ENCODE assay signal across 19 cellular contexts in the genomic region with DNA sequence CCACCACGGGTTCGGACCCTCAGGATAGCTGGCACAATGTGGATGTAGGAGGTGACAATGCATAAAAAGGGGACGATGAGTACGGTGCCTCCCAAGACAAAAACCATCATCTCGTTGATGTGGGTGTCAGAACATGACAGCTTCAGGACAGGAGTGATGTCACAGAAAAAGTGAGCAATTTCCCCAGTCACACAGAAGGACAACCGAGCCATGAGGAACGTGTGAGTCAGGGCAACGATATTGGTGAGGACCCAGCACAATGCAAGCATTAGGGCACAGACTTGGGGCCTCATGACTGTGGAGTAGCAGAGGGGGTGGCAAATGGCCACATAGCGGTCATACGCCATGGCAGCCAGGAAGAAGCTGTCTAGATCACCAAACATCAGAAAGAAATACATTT. TPM values are rescaled to one million over a fixed set of nuclear protein-coding genes. Genes with fewer than 3 reads are reported as not detected.
DNase-seq lines count a peak whose midpoint lies in the region; ATAC-seq lines count a peak whose summit lies in the region.
"Had no signal": no experiment of that assay in that cellular context is flagged by ENCODE, and none has a peak within 500 bp of the region (broad histone marks: within the 10 kb centered on the region; RNA-seq: fewer than 3 reads in every experiment).

No MANE protein-coding gene starts in this region.

- peak; percentile 35 to 48 for ATAC-seq in activated T-cell treated with anti-CD3 and anti-CD28 coated beads, Interleukin-2, amount 50 U/mL, for 4 hours
- ATAC-seq in stimulated activated memory B cell treated with anti-CD40 and anti-IgM and Interleukin-4, amounts not matched to agents 10 μg/mL and 1 μg/mL and 100 μg/mL, for 72 hours, result no peak
- ATAC-seq: Panc1 had no signal

- no peaks in the 10 kb centered on the region for H3K9me3 Mint-ChIP-seq in T-helper 2 cell treated with Interferon-gamma antibody and Interleukin-4, amounts not matched to agents 5 μg/mL and 100 μg/mL, for 36 hours
- H3K9me3 Mint-ChIP-seq in activated T-cell treated with anti-CD3 and anti-CD28 coated beads, Interleukin-2, amount 50 U/mL, for 4 hours, result no peaks in the 10 kb centered on the region
- no peaks in the 10 kb centered on the region for H3K9me3 Mint-ChIP-seq in activated naive CD8-positive, alpha-beta T cell (ENCODE audit: low read depth)
- H3K9me3 Mint-ChIP-seq in stimulated activated memory B cell treated with anti-CD40 and anti-IgM and Interleukin-4, amounts not matched to agents 10 μg/mL and 1 μg/mL and 100 μg/mL, for 72 hours, result no peaks in the 10 kb centered on the region

- H3K4me3 Mint-ChIP-seq in T-helper 2 cell treated with Interferon-gamma antibody and Interleukin-4, amounts not matched to agents 5 μg/mL and 100 μg/mL, for 36 hours, result no peak overlapping the region
- no peak overlapping the region for H3K4me3 Mint-ChIP-seq in activated T-cell treated with anti-CD3 and anti-CD28 coated beads, Interleukin-2, amount 50 U/mL, for 4 hours
- H3K4me3 Mint-ChIP-seq in activated naive CD8-positive, alpha-beta T cell, result no peak overlapping the region
- no peak overlapping the region for H3K4me3 Mint-ChIP-seq in stimulated activated memory B cell treated with anti-CD40 and anti-IgM and Interleukin-4, amounts not matched to agents 10 μg/mL and 1 μg/mL and 100 μg/mL, for 72 hours

- H3K27me3 Mint-ChIP-seq in T-helper 2 cell treated with Interferon-gamma antibody and Interleukin-4, amounts not matched to agents 5 μg/mL and 100 μg/mL, for 36 hours (ENCODE audit: low read depth), result no peaks in the 10 kb centered on the region
- peaks cover 20% of the 10 kb centered on the region for H3K27me3 Mint-ChIP-seq in activated T-cell treated with anti-CD3 and anti-CD28 coated beads, Interleukin-2, amount 50 U/mL, for 4 hours (ENCODE audit: low read depth)
- peaks cover 11% of the 10 kb centered on the region for H3K27me3 Mint-ChIP-seq in activated naive CD8-positive, alpha-beta T cell
- peaks cover 29% of the 10 kb centered on the region for H3K27me3 Mint-ChIP-seq in stimulated activated memory B cell treated with anti-CD40 and anti-IgM and Interleukin-4, amounts not matched to agents 10 μg/mL and 1 μg/mL and 100 μg/mL, for 72 hours

- DNase-seq in T-helper 2 cell treated with Interferon-gamma antibody and Interleukin-4, amounts not matched to agents 5 μg/mL and 100 μg/mL, for 36 hours (ENCODE audit: low spot score), result peak; percentile 5
- DNase-seq in T-helper 2 cell (no peak), DMS53 treated with DMSO at 0.1 percent for 48 hours (lab: John Stamatoyannopoulos, UW; ENCODE audit: unreplicated experiment) (no peak)
- DNase-seq in activated T-cell treated with anti-CD3 and anti-CD28 coated beads, Interleukin-2, amount 50 U/mL, for 4 hours, result no peak
- no peak for DNase-seq in activated T-cell treated with anti-CD3 and anti-CD28 coated beads, Interleukin-2, amount 50 U/mL, for 1 hour
- peak in 2 of 3 donors; percentile 6 to 17 for DNase-seq in stimulated activated CD4-positive, alpha-beta T cell treated with anti-CD3 and anti-CD28 coated beads, TNF-alpha, amount 100 ng/mL, for 48 hours (ENCODE audit: low read depth in 3 of 3)
- DNase-seq: AML-193, DMS79 treated with DMSO at 0.1 percent for 48 hours, Kasumi-1, MG63, NCI-H1092, NCI-H1436 treated with DMSO at 0.1 percent for 48 hours, NCI-H2029 treated with DMSO at 0.1 percent for 48 hours, NCI-H2171, NCI-H446 treated with DMSO at 0.1 percent for 48 hours had no signal

- no peak overlapping the region for H3K27ac Mint-ChIP-seq in T-helper 2 cell treated with Interferon-gamma antibody and Interleukin-4, amounts not matched to agents 5 μg/mL and 100 μg/mL, for 36 hours
- peak overlapping the region; percentile 59 for H3K27ac Mint-ChIP-seq in activated naive CD8-positive, alpha-beta T cell
- H3K27ac Mint-ChIP-seq in stimulated activated memory B cell treated with anti-CD40 and anti-IgM and Interleukin-4, amounts not matched to agents 10 μg/mL and 1 μg/mL and 100 μg/mL, for 72 hours, result no peak overlapping the region

- H3K4me1 Mint-ChIP-seq in T-helper 2 cell treated with Interferon-gamma antibody and Interleukin-4, amounts not matched to agents 5 μg/mL and 100 μg/mL, for 36 hours (ENCODE audit: low read depth), result no peaks in the 10 kb centered on the region
- H3K4me1 Mint-ChIP-seq in activated T-cell treated with anti-CD3 and anti-CD28 coated beads, Interleukin-2, amount 50 U/mL, for 4 hours (ENCODE audit: low read depth), result no peaks in the 10 kb centered on the region
- H3K4me1 Mint-ChIP-seq in activated naive CD8-positive, alpha-beta T cell (ENCODE audit: low read depth), result peaks cover 7% of the 10 kb centered on the region
- H3K4me1 Mint-ChIP-seq in stimulated activated memory B cell treated with anti-CD40 and anti-IgM and Interleukin-4, amounts not matched to agents 10 μg/mL and 1 μg/mL and 100 μg/mL, for 72 hours, result no peaks in the 10 kb centered on the region

- no peaks in the 10 kb centered on the region for H3K36me3 Mint-ChIP-seq in T-helper 2 cell treated with Interferon-gamma antibody and Interleukin-4, amounts not matched to agents 5 μg/mL and 100 μg/mL, for 36 hours (ENCODE audit: low read depth)
- peaks cover 2% of the 10 kb centered on the region for H3K36me3 Mint-ChIP-seq in activated T-cell treated with anti-CD3 and anti-CD28 coated beads, Interleukin-2, amount 50 U/mL, for 4 hours (ENCODE audit: insufficient read depth)
- H3K36me3 Mint-ChIP-seq in activated naive CD8-positive, alpha-beta T cell, result no peaks in the 10 kb centered on the region
- no peaks in the 10 kb centered on the region for H3K36me3 Mint-ChIP-seq in stimulated activated memory B cell treated with anti-CD40 and anti-IgM and Interleukin-4, amounts not matched to agents 10 μg/mL and 1 μg/mL and 100 μg/mL, for 72 hours

RNA-seq across cellular contexts. Expression of gene OR1N1, which starts 0.5 kb away (rescaled TPM):
- not detected for total RNA-seq in activated T-cell treated with anti-CD3 and anti-CD28 coated beads, Interleukin-2, amount 50 U/mL, for 4 hours
- total RNA-seq: H4 had no signal

RNA-seq across cellular contexts. Expression of gene OR1J4, which starts 7.7 kb away (rescaled TPM):
- not detected for total RNA-seq in activated T-cell treated with anti-CD3 and anti-CD28 coated beads, Interleukin-2, amount 50 U/mL, for 4 hours
- total RNA-seq: H4 had no signal

RNA-seq across cellular contexts. Expression of gene OR1J2, which starts 16.0 kb away (rescaled TPM):
- not detected for total RNA-seq in activated T-cell treated with anti-CD3 and anti-CD28 coated beads, Interleukin-2, amount 50 U/mL, for 4 hours
- total RNA-seq: H4 had no signal

RNA-seq across cellular contexts. Expression of gene OR1N2, which starts 26.3 kb away (rescaled TPM):
- total RNA-seq in activated T-cell treated with anti-CD3 and anti-CD28 coated beads, Interleukin-2, amount 50 U/mL, for 4 hours, result not detected
- total RNA-seq: H4 had no signal

RNA-seq across cellular contexts. Expression of gene OR1J1, which starts 48.9 kb away (rescaled TPM):
- not detected for total RNA-seq in activated T-cell treated with anti-CD3 and anti-CD28 coated beads, Interleukin-2, amount 50 U/mL, for 4 hours
- total RNA-seq: H4 had no signal

Comparison
In these comparisons a context has a peak if more than half of its experiments do, and no peak if none do; other contexts are left out.
1. DNase-seq: peak in T-helper 2 cell treated with Interferon-gamma antibody and Interleukin-4, amounts not matched to agents 5 μg/mL and 100 μg/mL, for 36 hours (single experiment) and stimulated activated CD4-positive, alpha-beta T cell treated with anti-CD3 and anti-CD28 coated beads, TNF-alpha, amount 100 ng/mL, for 48 hours (2 of 3); none in T-helper 2 cell (0 of 5), activated T-cell treated with anti-CD3 and anti-CD28 coated beads, Interleukin-2, amount 50 U/mL, for 4 hours (single experiment), activated T-cell treated with anti-CD3 and anti-CD28 coated beads, Interleukin-2, amount 50 U/mL, for 1 hour (single experiment) and DMS53 treated with DMSO at 0.1 percent for 48 hours (single experiment).